16 cellular contexts compared by ENCODE assay signal in genomic region chr10:79594565-79594964, GRCh38. TPM values are rescaled to one million over a fixed set of nuclear protein-coding genes. Genes with fewer than 3 reads are reported as not detected.
DNase-seq lines count a peak whose midpoint lies in the region; ATAC-seq and TF ChIP-seq lines count a peak whose summit lies in the region.
"Not testable (repeated sequence)": the region's sequence is repeated elsewhere in the genome, so short reads cannot be mapped to it uniquely, and the experiment has no call there.
"Had no signal": no experiment of that assay in that cellular context is flagged by ENCODE, and none has a peak within 500 bp of the region (broad histone marks: within the 10 kb centered on the region; RNA-seq: fewer than 3 reads in every experiment).

No MANE protein-coding gene starts in this region.

- not testable (repeated sequence) for H3K4me3 ChIP-seq in esophagus muscularis mucosa, left lung, upper lobe of right lung

- ATAC-seq in left lung (peak; percentile 55), upper lobe of right lung (peak; percentile 42)
- ATAC-seq in stimulated activated effector memory CD8-positive, alpha-beta T cell treated with anti-CD3 and anti-CD28 coated beads, Interleukin-12 subunit alpha, Interleukin-12 subunit beta, amount 100 ng/mL, for 72 hours = peak; percentile 8
- ATAC-seq in stimulated activated memory B cell treated with anti-CD40 and anti-IgM and Interleukin-4, amounts not matched to agents 10 μg/mL and 1 μg/mL and 100 μg/mL, for 72 hours = peak; percentile 16

- 88% methylated on average over 2 of the region's 3 CpGs for WGBS in esophagus muscularis mucosa

- not testable (repeated sequence) for H3K27ac ChIP-seq in esophagus muscularis mucosa (replicated peaks in 1 of 4); left lung; upper lobe of right lung

- peaks cover 42% of the 10 kb centered on the region for H3K27me3 Mint-ChIP-seq in stimulated activated memory B cell treated with anti-CD40 and anti-IgM and Interleukin-4, amounts not matched to agents 10 μg/mL and 1 μg/mL and 100 μg/mL, for 72 hours

- H3K27me3 ChIP-seq in esophagus muscularis mucosa, left lung, upper lobe of right lung: not testable (repeated sequence)

- H3K36me3 ChIP-seq in esophagus muscularis mucosa, left lung, upper lobe of right lung: not testable (repeated sequence)

- TF ChIP-seq POLR2A in esophagus muscularis mucosa (IDR thresholded peaks at IDR 0.05; ENCODE audit: low read depth) = not testable (repeated sequence)

- TF ChIP-seq EP300 in esophagus muscularis mucosa (IDR thresholded peaks at IDR 0.05) = not testable (repeated sequence)

- not testable (repeated sequence) for H3K36me3 Mint-ChIP-seq in stimulated activated effector memory CD8-positive, alpha-beta T cell treated with anti-CD3 and anti-CD28 coated beads, Interleukin-12 subunit alpha, Interleukin-12 subunit beta, amount 100 ng/mL, for 72 hours; stimulated activated memory B cell treated with anti-CD40 and anti-IgM and Interleukin-4, amounts not matched to agents 10 μg/mL and 1 μg/mL and 100 μg/mL, for 72 hours

- H3K4me1 Mint-ChIP-seq in stimulated activated effector memory CD8-positive, alpha-beta T cell treated with anti-CD3 and anti-CD28 coated beads, Interleukin-12 subunit alpha, Interleukin-12 subunit beta, amount 100 ng/mL, for 72 hours; stimulated activated memory B cell treated with anti-CD40 and anti-IgM and Interleukin-4, amounts not matched to agents 10 μg/mL and 1 μg/mL and 100 μg/mL, for 72 hours: not testable (repeated sequence)

- peak; percentile 68 for DNase-seq in esophagus muscularis mucosa (ENCODE audit: extremely low spot score)
- DNase-seq in left lung; stimulated activated effector memory CD8-positive, alpha-beta T cell treated with anti-CD3 and anti-CD28 coated beads, Interleukin-12 subunit alpha, Interleukin-12 subunit beta, amount 100 ng/mL, for 72 hours (ENCODE audit: low spot score in 2 of 2); upper lobe of right lung: not testable (repeated sequence)

- intact Hi-C loops in esophagus muscularis mucosa (cut with DNase I); left lung (cut with DNase I); upper lobe of right lung (cut with DNase I): not testable (repeated sequence)

- H3K9me3 ChIP-seq in esophagus muscularis mucosa = peaks cover 0 to 16% (median 3%) of the 10 kb centered on the region in 4 donors
- H3K9me3 ChIP-seq in left lung = peaks cover 0 to 17% of the 10 kb centered on the region in 2 donors
- H3K9me3 ChIP-seq in upper lobe of right lung = not testable (repeated sequence)

- not testable (repeated sequence) for TF ChIP-seq CTCF in esophagus muscularis mucosa (IDR thresholded peaks at IDR 0.05); left lung (IDR thresholded peaks at IDR 0.05); upper lobe of right lung (IDR thresholded peaks at IDR 0.05)

- H3K27ac Mint-ChIP-seq in stimulated activated effector memory CD8-positive, alpha-beta T cell treated with anti-CD3 and anti-CD28 coated beads, Interleukin-12 subunit alpha, Interleukin-12 subunit beta, amount 100 ng/mL, for 72 hours; stimulated activated memory B cell treated with anti-CD40 and anti-IgM and Interleukin-4, amounts not matched to agents 10 μg/mL and 1 μg/mL and 100 μg/mL, for 72 hours: not testable (repeated sequence)

- not testable (repeated sequence) for H3K4me3 Mint-ChIP-seq in stimulated activated effector memory CD8-positive, alpha-beta T cell treated with anti-CD3 and anti-CD28 coated beads, Interleukin-12 subunit alpha, Interleukin-12 subunit beta, amount 100 ng/mL, for 72 hours; stimulated activated memory B cell treated with anti-CD40 and anti-IgM and Interleukin-4, amounts not matched to agents 10 μg/mL and 1 μg/mL and 100 μg/mL, for 72 hours

- not testable (repeated sequence) for H3K4me1 ChIP-seq in esophagus muscularis mucosa, left lung, upper lobe of right lung

- H3K9me3 Mint-ChIP-seq in stimulated activated effector memory CD8-positive, alpha-beta T cell treated with anti-CD3 and anti-CD28 coated beads, Interleukin-12 subunit alpha, Interleukin-12 subunit beta, amount 100 ng/mL, for 72 hours = not testable (repeated sequence)
- H3K9me3 Mint-ChIP-seq in stimulated activated memory B cell treated with anti-CD40 and anti-IgM and Interleukin-4, amounts not matched to agents 10 μg/mL and 1 μg/mL and 100 μg/mL, for 72 hours = peaks cover 19% of the 10 kb centered on the region

RNA-seq across cellular contexts. Expression of gene SFTPA1, which starts 16.2 kb away (rescaled TPM):
- total RNA-seq in esophagus muscularis mucosa (10 to 100 TPM in 1 of 4 donors, 1 to 10 TPM in 2, not detected in 1; 3.3 to 11.9 (median 7.1) TPM), left lung (over 10,000 TPM in 1 of 2 donors, 1,000 to 10,000 TPM in 1; 3,930 to 11,086 TPM), upper lobe of right lung (11,191 TPM)
- total RNA-seq: A673; B cell; Caco-2; Calu3; CD4-positive, alpha-beta memory T cell; CD4-positive, alpha-beta T cell; CD4-positive, CD25-positive, alpha-beta regulatory T cell; CD8-positive, alpha-beta memory T cell; CD8-positive, alpha-beta T cell; Daoy had no signal

RNA-seq across cellular contexts. Expression of gene SFTPA2, which starts 34.4 kb away (rescaled TPM):
- 10 to 100 TPM in 1 of 4 donors, 1 to 10 TPM in 2, not detected in 1; 7.5 to 12.9 (median 8.3) TPM for total RNA-seq in esophagus muscularis mucosa
- total RNA-seq in left lung = over 10,000 TPM in 1 of 2 donors, 1,000 to 10,000 TPM in 1; 3,839 to 13,178 TPM
- total RNA-seq in upper lobe of right lung = 13,814 TPM
- total RNA-seq: A172; A673; B cell; Caco-2; CD4-positive, alpha-beta memory T cell; CD4-positive, alpha-beta T cell; CD4-positive, CD25-positive, alpha-beta regulatory T cell; CD8-positive, alpha-beta memory T cell; CD8-positive, alpha-beta T cell; Daoy had no signal

Comparison
In these comparisons a context has a peak if more than half of its experiments do, and no peak if none do; other contexts are left out.
1. RNA of gene SFTPA1, which starts 16.2 kb away (total RNA-seq): 11,191 TPM in upper lobe of right lung (single experiment) and 3,930 to 11,086 TPM in left lung; 3.3 to 11.9 TPM in esophagus muscularis mucosa; every median in the first group is over 100 times any median in the second.
2. RNA of gene SFTPA2, which starts 34.4 kb away (total RNA-seq): 13,814 TPM in upper lobe of right lung (single experiment) and 3,839 to 13,178 TPM in left lung; 7.5 to 12.9 TPM in esophagus muscularis mucosa; every median in the first group is over 100 times any median in the second.
3. Peak in every context shown above with its lines, with median percentiles within 50 percentile points of each other: ATAC-seq.